ENCODE assay signal across 23 cellular contexts in the genomic region with DNA sequence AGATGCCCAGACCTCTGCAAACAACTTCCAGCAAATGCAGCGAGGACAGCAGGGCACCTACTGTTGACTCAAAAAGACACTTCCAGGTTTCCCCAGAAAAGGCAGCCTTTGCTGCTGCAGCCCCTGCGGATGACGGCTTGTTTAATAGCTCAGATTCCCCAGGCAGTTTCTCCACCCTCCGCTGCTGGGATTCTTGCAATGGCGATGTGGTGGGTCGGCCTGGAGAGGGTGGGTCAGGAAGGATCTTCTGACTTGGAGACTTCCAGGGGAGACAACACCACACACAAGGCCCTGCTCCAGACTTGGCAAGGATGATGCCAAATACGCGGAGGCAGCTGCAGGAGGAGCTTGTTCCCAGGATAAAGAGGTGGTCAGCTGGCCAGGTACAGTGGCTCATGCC. TPM values are rescaled to one million over a fixed set of nuclear protein-coding genes. Genes with fewer than 3 reads are reported as not detected.
A peak's percentile ranks its signal among the peaks of the same experiment; 100 is the strongest.
DNase-seq lines count a peak whose midpoint lies in the region; ATAC-seq, FAIRE-seq and TF ChIP-seq lines count a peak whose summit lies in the region.
"Had no signal": no experiment of that assay in that cellular context is flagged by ENCODE, and none has a peak within 500 bp of the region (broad histone marks: within the 10 kb centered on the region; RNA-seq: fewer than 3 reads in every experiment).

No MANE protein-coding gene starts in this region.

- RAD21 ChIA-PET in GM12878 (lab: Charles Lee; ENCODE audit: unreplicated experiment), result interaction anchor here (0.8 to 4.2 kb wide), 3 partner anchors 37 to 123 kb away, joined by 3 to 26 read pairs (median 4); a partner anchor contains a TSS

- H3K4me3 ChIP-seq in CD4-positive, CD25-positive, alpha-beta regulatory T cell (ENCODE audit: low read depth, low read length), result no peak overlapping the region
- H3K4me3 ChIP-seq in MM.1S (ENCODE audit: low read length) (no peak overlapping the region), GM12878 (no peak overlapping the region)
- no peak overlapping the region for H3K4me3 ChIP-seq in naive thymus-derived CD4-positive, alpha-beta T cell (ENCODE audit: low read length)

- DNase-seq in CD4-positive, CD25-positive, alpha-beta regulatory T cell, result no peak
- no peak for DNase-seq in MM.1S
- no peak for DNase-seq in GM12878 (ENCODE audit: low read depth, low spot score)
- DNase-seq in naive thymus-derived CD4-positive, alpha-beta T cell, result no peak
- DNase-seq in NOMO-1 treated with dmso at 0.1 percent for 144 hours (lab: John Stamatoyannopoulos, UW; ENCODE audit: unreplicated experiment), result no peak
- no peak for DNase-seq in caudate nucleus (lab: John Stamatoyannopoulos, UW)
- DNase-seq: GOT3, HCEC 1CT, Karpas-422, NCI-H1092 treated with DMSO at 0.1 percent for 48 hours, NCI-H1436 treated with DMSO at 0.1 percent for 48 hours, NCI-H187 treated with DMSO at 0.1 percent for 48 hours, NCI-H2171 treated with DMSO at 0.1 percent for 48 hours, NCI-H345, NCI-H510A treated with DMSO at 0.1 percent for 48 hours, RPMI8226, SHP77 had no signal

- no peaks in the 10 kb centered on the region for H3K9me2 ChIP-seq in MM.1S (replicated peaks; ENCODE audit: insufficient read depth, low read length)

- no peaks in the 10 kb centered on the region for H3K27me3 ChIP-seq in CD4-positive, CD25-positive, alpha-beta regulatory T cell (ENCODE audit: control insufficient read depth, insufficient read depth, low read length)
- H3K27me3 ChIP-seq in MM.1S (replicated peaks; ENCODE audit: insufficient read depth, low read length) (no peaks in the 10 kb centered on the region), GM12878 (replicated peaks in 1 of 2; ENCODE audit: control insufficient read depth in 2 of 2, insufficient read depth in 2 of 2, low read length in 1 of 2) (no peaks in the 10 kb centered on the region)
- H3K27me3 ChIP-seq in naive thymus-derived CD4-positive, alpha-beta T cell (ENCODE audit: control insufficient read depth in 2 of 2, insufficient read depth in 2 of 2, low read length in 2 of 2), result no peaks in the 10 kb centered on the region

- H3K4me1 Mint-ChIP-seq in CD4-positive, CD25-positive, alpha-beta regulatory T cell, result peaks cover 25 to 82% (median 46%) of the 10 kb centered on the region in 4 donors
- peaks cover 28 to 87% (median 64%) of the 10 kb centered on the region in 7 donors for H3K4me1 Mint-ChIP-seq in naive thymus-derived CD4-positive, alpha-beta T cell

- no peak for ATAC-seq in CD4-positive, CD25-positive, alpha-beta regulatory T cell (ENCODE audit: low read depth in 2 of 2)
- ATAC-seq in GM12878 (no peak), HG02970 (IDR thresholded peaks at IDR 0.05; ENCODE audit: low FRiP score, unreplicated experiment) (no peak)
- ATAC-seq in naive thymus-derived CD4-positive, alpha-beta T cell, result no peak

- WGBS in GM12878 (ENCODE audit: insufficient coverage, insufficient replicate concordance, low lambda C conversion rate, missing lambda C conversion rate), result 91% methylated on average over 8 of the region's 8 CpGs

- TF ChIP-seq RAD21 in GM12878 (IDR thresholded peaks at IDR 0.05; ENCODE audit: insufficient read depth, low read depth, low read length), result no peak

- no peak overlapping the region; the same call in 1 of the 2 replicates for H3K4me2 ChIP-seq in MM.1S (ENCODE audit: low read depth, low read length)
- no peak overlapping the region; the same call in 1 of the 2 replicates for H3K4me2 ChIP-seq in GM12878 (ENCODE audit: control insufficient read depth, insufficient read depth)

- POLR2A ChIA-PET in GM12878 (lab: Charles Lee), result interaction anchor here (1.1 to 1.4 kb wide), 2 partner anchors 139 to 187 kb away, joined by 3 to 4 read pairs; a partner anchor contains a TSS
- POLR2A ChIA-PET in naive thymus-derived CD4-positive, alpha-beta T cell (lab: Charles Lee), result interaction anchor here (0.8 to 11.3 kb wide), 4 partner anchors 10 to 113 kb away, joined by 3 to 100 read pairs (median 6); a partner anchor contains a TSS

- CTCF ChIA-PET in GM12878 (lab: Yijun Ruan, JAX), result interaction anchor here (0.8 to 1.8 kb wide), 4 partner anchors 18 to 265 kb away, joined by 3 to 8 read pairs (median 4); no protein-coding TSS in a partner anchor
- CTCF ChIA-PET in naive thymus-derived CD4-positive, alpha-beta T cell (lab: Charles Lee), result interaction anchor here (0.7 to 2.6 kb wide), 4 partner anchors 8 to 92 kb away, joined by 3 to 10 read pairs (median 5); no protein-coding TSS in a partner anchor

- BruUV-seq in GM12878 (replicated peaks; lab: Mats Ljungman, UMichigan), result no TSS peak

- in situ Hi-C loops in GM12878 (cut with MboI), result no loop called here

- no peak for TF ChIP-seq POLR2A in GM12878 (IDR thresholded peaks at IDR 0.05; ENCODE audit: low read depth, low read length)

- no peak for FAIRE-seq in GM12878 (lab: Jason Lieb, UNC)
- FAIRE-seq: G401.6 had no signal

- H3F3A ChIP-seq in MM.1S (ENCODE audit: insufficient read depth, low read length), result peaks cover 45% of the 10 kb centered on the region

- H3K9ac ChIP-seq in MM.1S (ENCODE audit: low read length) (no peak overlapping the region), GM12878 (ENCODE audit: control insufficient read depth, insufficient read depth, low read length) (no peak overlapping the region)

- H2AFZ ChIP-seq in MM.1S (ENCODE audit: low read length) (no peak overlapping the region), GM12878 (ENCODE audit: control insufficient read depth, low read depth, low read length) (peak overlapping the region; percentile 69; the same call in 1 of the 2 replicates)

- H4K20me1 ChIP-seq in MM.1S (ENCODE audit: insufficient read depth, low read length) (no peaks in the 10 kb centered on the region), GM12878 (ENCODE audit: control insufficient read depth, insufficient read depth) (no peaks in the 10 kb centered on the region)

- no peaks in the 10 kb centered on the region for H3K36me3 Mint-ChIP-seq in CD4-positive, CD25-positive, alpha-beta regulatory T cell
- peaks cover 0 to 5% (median 4%) of the 10 kb centered on the region in 5 donors for H3K36me3 Mint-ChIP-seq in naive thymus-derived CD4-positive, alpha-beta T cell

- H3K9me3 Mint-ChIP-seq in CD4-positive, CD25-positive, alpha-beta regulatory T cell, result peaks cover 0 to 8% (median 2%) of the 10 kb centered on the region in 7 donors
- H3K9me3 Mint-ChIP-seq in naive thymus-derived CD4-positive, alpha-beta T cell, result peaks cover 0 to 11% (median 4%) of the 10 kb centered on the region in 11 donors

- H3K36me3 ChIP-seq in CD4-positive, CD25-positive, alpha-beta regulatory T cell (ENCODE audit: control insufficient read depth, insufficient read depth, low read length), result no peaks in the 10 kb centered on the region
- H3K36me3 ChIP-seq in MM.1S (replicated peaks; ENCODE audit: insufficient read depth, low read length), result no peaks in the 10 kb centered on the region
- H3K36me3 ChIP-seq in GM12878 (ENCODE audit: control insufficient read depth in 2 of 2, insufficient read depth in 2 of 2, low read length in 1 of 2), result no peaks in the 10 kb centered on the region
- H3K36me3 ChIP-seq in naive thymus-derived CD4-positive, alpha-beta T cell (ENCODE audit: control insufficient read depth in 2 of 3, insufficient read depth in 3 of 3, low read length in 3 of 3), result no peaks in the 10 kb centered on the region

- H3K27me3 Mint-ChIP-seq in CD4-positive, CD25-positive, alpha-beta regulatory T cell, result no peaks in the 10 kb centered on the region
- H3K27me3 Mint-ChIP-seq in naive thymus-derived CD4-positive, alpha-beta T cell, result peaks cover 0 to 6% (median 0%) of the 10 kb centered on the region in 5 donors

- peaks cover 0 to 3% of the 10 kb centered on the region in 2 experiments for H3K9me3 ChIP-seq in CD4-positive, CD25-positive, alpha-beta regulatory T cell (ENCODE audit: control insufficient read depth in 2 of 2, low read length in 2 of 2)
- H3K9me3 ChIP-seq in MM.1S (replicated peaks; ENCODE audit: insufficient read depth, low read length), result no peaks in the 10 kb centered on the region
- H3K9me3 ChIP-seq in GM12878 (replicated peaks; ENCODE audit: control insufficient read depth, insufficient read depth, low read length), result peaks cover 13% of the 10 kb centered on the region; the same call in 2 of the 3 replicates
- no peaks in the 10 kb centered on the region for H3K9me3 ChIP-seq in naive thymus-derived CD4-positive, alpha-beta T cell (ENCODE audit: control insufficient read depth in 2 of 3, low read length in 3 of 3)

- H3K79me2 ChIP-seq in MM.1S (ENCODE audit: low read length) (no peaks in the 10 kb centered on the region), GM12878 (ENCODE audit: control insufficient read depth, insufficient read depth, low read length) (no peaks in the 10 kb centered on the region)

- no peak for TF ChIP-seq EP300 in GM12878 (IDR thresholded peaks at IDR 0.05; ENCODE audit: borderline replicate concordance in 1 of 2, control insufficient read depth in 1 of 2, low read depth in 2 of 2, low read length in 2 of 2)

- TF ChIP-seq CTCF in MM.1S (IDR thresholded peaks at IDR 0.05; ENCODE audit: low read length), result no peak
- TF ChIP-seq CTCF in GM12878 (IDR thresholded peaks at IDR 0.05 in 2 of 3, conservative IDR thresholded peaks at IDR 0.05 in 1 of 3; ENCODE audit: control insufficient read depth in 2 of 3, extremely low read depth in 1 of 3, insufficient read depth in 1 of 3, low read depth in 3 of 3, low read length in 3 of 3), result no peak

- H3K4me3 Mint-ChIP-seq in CD4-positive, CD25-positive, alpha-beta regulatory T cell, result peak overlapping the region in 1 of 4 donors; percentile 40
- no peak overlapping the region for H3K4me3 Mint-ChIP-seq in naive thymus-derived CD4-positive, alpha-beta T cell

- no peak overlapping the region for H3K27ac ChIP-seq in CD4-positive, CD25-positive, alpha-beta regulatory T cell (ENCODE audit: insufficient read depth, low read length, poor library complexity, severe bottlenecking)
- H3K27ac ChIP-seq in MM.1S (ENCODE audit: low read length) (peak overlapping the region; percentile 85; the same call in 1 of the 2 replicates), GM12878 (ENCODE audit: control insufficient read depth, insufficient read depth) (peak overlapping the region; percentile 82; the same call in 1 of the 2 replicates), caudate nucleus (ENCODE audit: low read depth, low read length) (no peak overlapping the region)
- peak overlapping the region; percentile 36 for H3K27ac ChIP-seq in naive thymus-derived CD4-positive, alpha-beta T cell (ENCODE audit: low read depth, low read length)
- H3K27ac ChIP-seq: HL-60 had no signal

- SMC1A ChIA-PET in GM12878 (lab: Charles Lee; ENCODE audit: uncharacterized antibody, unreplicated experiment), result interaction anchor here (0.7 to 1.3 kb wide), 5 partner anchors 19 to 209 kb away, joined by 3 to 5 read pairs (median 4); a partner anchor contains a TSS

- intact Hi-C loops in GM12878 (cut with micrococcal nuclease; ENCODE audit: unreplicated experiment), result loop anchor here (5.0 kb wide), 2 partner anchors 35 to 90 kb away; no protein-coding TSS in a partner anchor
- intact Hi-C loops in naive thymus-derived CD4-positive, alpha-beta T cell (cut with micrococcal nuclease), result no loop called here

- peaks cover 81% of the 10 kb centered on the region for H3K4me1 ChIP-seq in CD4-positive, CD25-positive, alpha-beta regulatory T cell (ENCODE audit: control insufficient read depth, insufficient read depth, low read length, poor library complexity, severe bottlenecking)
- H3K4me1 ChIP-seq in MM.1S (ENCODE audit: low read length), result peaks cover 51% of the 10 kb centered on the region
- peaks cover 39% of the 10 kb centered on the region for H3K4me1 ChIP-seq in GM12878 (ENCODE audit: control insufficient read depth, insufficient read depth, low read length)
- peaks cover 60 to 69% of the 10 kb centered on the region in 2 donors for H3K4me1 ChIP-seq in naive thymus-derived CD4-positive, alpha-beta T cell (ENCODE audit: control insufficient read depth in 2 of 2, insufficient read depth in 2 of 2, low read length in 2 of 2)

- peak overlapping the region; percentile 63 to 92 (median 89) for H3K27ac Mint-ChIP-seq in CD4-positive, CD25-positive, alpha-beta regulatory T cell
- peak overlapping the region in 7 of 9 donors; percentile 12 to 99 (median 93) for H3K27ac Mint-ChIP-seq in naive thymus-derived CD4-positive, alpha-beta T cell

RNA-seq across cellular contexts. Expression of a gene that starts 17.9 kb away (rescaled TPM):
- total RNA-seq in CD4-positive, CD25-positive, alpha-beta regulatory T cell, result not detected
- not detected for polyA plus RNA-seq in CD4-positive, CD25-positive, alpha-beta regulatory T cell
- not detected in 2 replicates for total RNA-seq in GM12878 (2013; cell fraction: nucleolus; rRNA removed)
- total RNA-seq in GM12878 (2014; rRNA removed) (not detected in 2 replicates), GM12878 (2014; rRNA removed; fragmentation: Illumina TruSeq; extraction: Trizol) (not detected in 2 replicates), GM12878 (2021) (not detected in 2 replicates)
- not detected for polyA plus RNA-seq in GM12878 (2011; ENCODE audit: low read depth)
- polyA plus RNA-seq in GM12878 (2011; rRNA removed) (not detected in 2 replicates), GM12878 (2014; fragmentation: Illumina TruSeq; extraction: Trizol) (not detected in 2 replicates), GM12878 (2014; fragmentation: Nextera tagmentation; extraction: Ambion mirVana) (not detected), GM12878 (2014; rRNA removed) (not detected in 2 replicates), GM12878 (2016; fragmentation: Nextera tagmentation; extraction: Ambion mirVana) (not detected)
- polyA plus RNA-seq in GM12878 (2011; cell fraction: cytosol; rRNA removed), result not detected in 2 replicates
- not detected in 2 replicates for polyA plus RNA-seq in GM12878 (2011; cell fraction: nucleus; rRNA removed)
- not detected in 2 replicates for polyA plus RNA-seq in GM12878 (2012)
- not detected in 2 replicates for polyA minus RNA-seq in GM12878 (2011; rRNA and poly(A)+ RNA removed)
- not detected in 2 replicates for polyA minus RNA-seq in GM12878 (2011; cell fraction: cytosol; rRNA and poly(A)+ RNA removed)
- not detected in 2 replicates for polyA minus RNA-seq in GM12878 (2011; cell fraction: nucleus; rRNA and poly(A)+ RNA removed)
- total RNA-seq in naive thymus-derived CD4-positive, alpha-beta T cell, result not detected
- polyA plus RNA-seq in naive thymus-derived CD4-positive, alpha-beta T cell, result not detected
- total RNA-seq: A172, Caco-2 had no signal
- polyA plus RNA-seq: BJ had no signal

Comparison
In these comparisons a context has a peak if more than half of its experiments do, and no peak if none do; other contexts are left out.
1. H3K27ac ChIP-seq: peak in MM.1S (single experiment), GM12878 (single experiment) and naive thymus-derived CD4-positive, alpha-beta T cell (single experiment); none in CD4-positive, CD25-positive, alpha-beta regulatory T cell (single experiment) and caudate nucleus (single experiment).